Comparison of ENCODE assay signal across 11 cellular contexts in the genomic region with DNA sequence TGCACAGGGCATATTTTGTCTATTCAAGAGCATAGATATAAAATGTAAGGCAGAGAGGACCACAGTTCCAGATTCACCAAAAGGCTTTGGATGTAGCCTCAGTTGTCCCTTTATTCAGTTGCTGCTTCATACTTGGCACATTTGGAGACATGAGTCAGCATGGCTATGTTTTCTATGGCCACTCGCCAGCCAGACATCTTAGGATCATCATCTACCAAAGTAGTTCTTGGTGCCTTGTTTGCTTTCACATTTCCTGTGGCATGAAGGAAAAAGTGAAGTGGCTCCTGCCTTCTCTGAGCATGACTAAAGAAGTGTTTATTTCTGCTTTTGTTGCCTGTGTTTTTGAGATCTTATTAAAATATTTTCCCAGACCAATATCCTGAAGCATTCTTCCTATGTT. TPM values are rescaled to one million over a fixed set of nuclear protein-coding genes. Genes with fewer than 3 reads are reported as not detected.
A peak's percentile ranks its signal among the peaks of the same experiment; 100 is the strongest.
DNase-seq lines count a peak whose midpoint lies in the region; ATAC-seq and TF ChIP-seq lines count a peak whose summit lies in the region.
"Had no signal": no experiment of that assay in that cellular context is flagged by ENCODE, and none has a peak within 500 bp of the region (broad histone marks: within the 10 kb centered on the region; RNA-seq: fewer than 3 reads in every experiment).

No MANE protein-coding gene starts in this region.

- no peaks in the 10 kb centered on the region for H3K9me2 ChIP-seq in GM23338 (ENCODE audit: insufficient read depth)

- no peak overlapping the region for H2AFZ ChIP-seq in GM23338

- DNase-seq in Daoy (ENCODE audit: low read depth) = peak; percentile 87
- peak; percentile 26 for DNase-seq in RKO (ENCODE audit: low spot score)
- peak; percentile 93 for DNase-seq in dermis blood vessel endothelial cell
- DNase-seq in pulmonary artery endothelial cell (ENCODE audit: low read depth, low spot score) = peak; percentile 69
- DNase-seq in stimulated activated CD4-positive, alpha-beta T cell treated with anti-CD3 and anti-CD28 coated beads, Interleukin-4, amount 100 ng/mL, for 24 hours = no peak
- no peak for DNase-seq in GM20000 (ENCODE audit: low spot score)
- DNase-seq in GM23338 (ENCODE audit: low spot score) = no peak
- no peak for DNase-seq in T-helper 9 cell
- DNase-seq: activated CD4-positive, alpha-beta T cell treated with anti-CD3 and anti-CD28 coated beads for 48 hours; activated naive CD4-positive, alpha-beta T cell treated with anti-CD3 and anti-CD28 coated beads, Interleukin-2, amount 10 ng/mL, durations not matched to agents 7 days and 5 days had no signal

- peaks cover 12% of the 10 kb centered on the region; the same call in 2 of the 3 replicates for H3K36me3 Mint-ChIP-seq in GM23338 (ENCODE audit: low read depth)
- H3K36me3 Mint-ChIP-seq: activated naive CD4-positive, alpha-beta T cell treated with anti-CD3 and anti-CD28 coated beads, Interleukin-2, amount 10 ng/mL, durations not matched to agents 7 days and 5 days had no signal

- H3K27ac Mint-ChIP-seq in GM23338 = no peak overlapping the region
- H3K27ac Mint-ChIP-seq: activated naive CD4-positive, alpha-beta T cell treated with anti-CD3 and anti-CD28 coated beads, Interleukin-2, amount 10 ng/mL, durations not matched to agents 7 days and 5 days had no signal

- no peak overlapping the region for H3K4me3 Mint-ChIP-seq in GM23338
- H3K4me3 Mint-ChIP-seq: activated naive CD4-positive, alpha-beta T cell treated with anti-CD3 and anti-CD28 coated beads, Interleukin-2, amount 10 ng/mL, durations not matched to agents 7 days and 5 days had no signal

- peaks cover 14% of the 10 kb centered on the region for H3K27me3 ChIP-seq in GM23338 (ENCODE audit: insufficient read depth)

- no peak for ATAC-seq in GM23338

- no peak overlapping the region for H3K4me3 ChIP-seq in GM23338
- H3K4me3 ChIP-seq: esophagus muscularis mucosa had no signal

- TF ChIP-seq CTCF in GM20000 (IDR thresholded peaks at IDR 0.05; ENCODE audit: extremely low read depth, missing control alignments) (no peak), GM23338 (conservative IDR thresholded peaks at IDR 0.05; ENCODE audit: low read depth in 2 of 2) (no peak)

- H3K4me1 ChIP-seq in GM23338 (ENCODE audit: insufficient read depth) = no peaks in the 10 kb centered on the region
- H3K4me1 ChIP-seq: esophagus muscularis mucosa had no signal

- H3K27me3 Mint-ChIP-seq in GM23338 (ENCODE audit: insufficient read depth, low read depth, poor library complexity) = peaks cover 11% of the 10 kb centered on the region

- H3K79me2 ChIP-seq in GM23338 (replicated peaks; ENCODE audit: insufficient read depth) = no peaks in the 10 kb centered on the region

- H3F3A ChIP-seq in GM23338 (replicated peaks; ENCODE audit: low read depth) = no peaks in the 10 kb centered on the region

- no peak overlapping the region for H3K4me2 ChIP-seq in GM23338

- H3K27ac ChIP-seq in GM23338 (ENCODE audit: low read depth) = no peak overlapping the region
- H3K27ac ChIP-seq: esophagus muscularis mucosa had no signal

- no peaks in the 10 kb centered on the region; the same call in none of the 2 replicates for H3K36me3 ChIP-seq in GM23338 (ENCODE audit: insufficient read depth)
- H3K36me3 ChIP-seq: esophagus muscularis mucosa had no signal

- H3K4me1 Mint-ChIP-seq in GM23338 = no peaks in the 10 kb centered on the region
- H3K4me1 Mint-ChIP-seq: activated naive CD4-positive, alpha-beta T cell treated with anti-CD3 and anti-CD28 coated beads, Interleukin-2, amount 10 ng/mL, durations not matched to agents 7 days and 5 days had no signal

- H4K20me1 ChIP-seq in GM23338 (replicated peaks; ENCODE audit: insufficient read depth) = no peaks in the 10 kb centered on the region

- H3K9me3 Mint-ChIP-seq in GM23338 = peaks cover 13% of the 10 kb centered on the region
- H3K9me3 Mint-ChIP-seq: activated naive CD4-positive, alpha-beta T cell treated with anti-CD3 and anti-CD28 coated beads, Interleukin-2, amount 10 ng/mL, durations not matched to agents 7 days and 5 days had no signal

TF ChIP-seq in GM23338, 12 proteins besides CTCF, POLR2A, EP300 and RAD21:
- TF ChIP-seq POLR2AphosphoS5 (IDR thresholded peaks at IDR 0.05; ENCODE audit: low read depth) = no peak

RNA-seq across cellular contexts. Expression of a gene that starts 7.2 kb away (rescaled TPM):
- total RNA-seq in Daoy (2014; rRNA removed; shearing (Covaris generic)) = 2.3 and 5.9 TPM in 2 replicates
- total RNA-seq in dermis blood vessel endothelial cell (1.7 and 2.3 TPM in 2 replicates), pulmonary artery endothelial cell (0.59 and 3.8 TPM in 2 replicates)
- 3.6 and 4.3 TPM in 2 replicates for total RNA-seq in GM23338 (2014; rRNA removed; shearing (Covaris generic))
- polyA plus RNA-seq in GM23338 (2016; fragmentation: Nextera tagmentation; extraction: Ambion mirVana) = 1.1 and 1.4 TPM in 2 replicates

Comparison
In these comparisons a context has a peak if more than half of its experiments do, and no peak if none do; other contexts are left out.
1. DNase-seq: peak in Daoy (single experiment), RKO (single experiment), dermis blood vessel endothelial cell (single experiment) and pulmonary artery endothelial cell (single experiment); none in stimulated activated CD4-positive, alpha-beta T cell treated with anti-CD3 and anti-CD28 coated beads, Interleukin-4, amount 100 ng/mL, for 24 hours (single experiment), GM20000 (single experiment), GM23338 (single experiment) and T-helper 9 cell (single experiment).